In genomic region chr17:951388-952132, GRCh38 we compare ENCODE assay signal across 9 cellular contexts. TPM values are rescaled to one million over a fixed set of nuclear protein-coding genes. Genes with fewer than 3 reads are reported as not detected.
DNase-seq lines count a peak whose midpoint lies in the region; ATAC-seq and TF ChIP-seq lines count a peak whose summit lies in the region.
"Had no signal": no experiment of that assay in that cellular context is flagged by ENCODE, and none has a peak within 500 bp of the region (broad histone marks: within the 10 kb centered on the region; RNA-seq: fewer than 3 reads in every experiment).

No MANE protein-coding gene starts in this region.

- intact Hi-C loops in left ventricle myocardium superior (cut with micrococcal nuclease) = no loop called here

- TF ChIP-seq CTCF in HFFc6 (IDR thresholded peaks at IDR 0.05) = no peak

- 0 out of 2 replicates have a peak, but pooled peaks cover 4% of the 10 kb centered on the region for H3K9me3 Mint-ChIP-seq in HFFc6
- H3K9me3 Mint-ChIP-seq in stimulated activated naive CD8-positive, alpha-beta T cell treated with anti-CD3 and anti-CD28 coated beads, Interleukin-15, Interleukin-2, amounts not matched to agents 100 ng/mL and 50 ng/mL, for 24 hours = no peaks in the 10 kb centered on the region
- no peaks in the 10 kb centered on the region for H3K9me3 Mint-ChIP-seq in stimulated activated memory B cell treated with anti-CD40 and anti-IgM and Interleukin-4, amounts not matched to agents 10 μg/mL and 1 μg/mL and 100 μg/mL, for 72 hours
- H3K9me3 Mint-ChIP-seq in activated CD8-positive, alpha-beta T cell treated with anti-CD3 and anti-CD28 coated beads, Interleukin-2, amount 10 ng/mL, durations not matched to agents 7 days and 5 days (ENCODE audit: insufficient read depth) = no peaks in the 10 kb centered on the region
- H3K9me3 Mint-ChIP-seq: immature natural killer cell had no signal

- peak; percentile 51 for ATAC-seq in left ventricle myocardium superior
- ATAC-seq in stimulated activated memory B cell treated with anti-CD40 and anti-IgM and Interleukin-4, amounts not matched to agents 10 μg/mL and 1 μg/mL and 100 μg/mL, for 72 hours = no peak
- no peak for ATAC-seq in HG03439 (IDR thresholded peaks at IDR 0.05; ENCODE audit: unreplicated experiment)
- no peak for ATAC-seq in activated CD8-positive, alpha-beta T cell treated with anti-CD3 and anti-CD28 coated beads, Interleukin-2, amount 10 ng/mL, durations not matched to agents 7 days and 5 days

- POLR2A ChIA-PET in activated CD8-positive, alpha-beta T cell treated with anti-CD3 and anti-CD28 coated beads, Interleukin-2, amount 10 ng/mL, durations not matched to agents 7 days and 5 days (lab: Charles Lee) = interaction anchor here (0.7 kb wide), 1 partner anchor 12 kb away, joined by 3 read pairs; no protein-coding TSS in a partner anchor

- peaks cover 39% of the 10 kb centered on the region for H3K4me1 Mint-ChIP-seq in HFFc6 (ENCODE audit: low read depth)
- H3K4me1 Mint-ChIP-seq in stimulated activated naive CD8-positive, alpha-beta T cell treated with anti-CD3 and anti-CD28 coated beads, Interleukin-15, Interleukin-2, amounts not matched to agents 100 ng/mL and 50 ng/mL, for 24 hours (ENCODE audit: low read depth) = no peaks in the 10 kb centered on the region
- H3K4me1 Mint-ChIP-seq in stimulated activated memory B cell treated with anti-CD40 and anti-IgM and Interleukin-4, amounts not matched to agents 10 μg/mL and 1 μg/mL and 100 μg/mL, for 72 hours = no peaks in the 10 kb centered on the region
- no peaks in the 10 kb centered on the region for H3K4me1 Mint-ChIP-seq in activated CD8-positive, alpha-beta T cell treated with anti-CD3 and anti-CD28 coated beads, Interleukin-2, amount 10 ng/mL, durations not matched to agents 7 days and 5 days (ENCODE audit: low read depth)

- peaks cover 2% of the 10 kb centered on the region for H3K27me3 Mint-ChIP-seq in HFFc6 (ENCODE audit: insufficient read depth)
- peaks cover 14% of the 10 kb centered on the region for H3K27me3 Mint-ChIP-seq in stimulated activated naive CD8-positive, alpha-beta T cell treated with anti-CD3 and anti-CD28 coated beads, Interleukin-15, Interleukin-2, amounts not matched to agents 100 ng/mL and 50 ng/mL, for 24 hours
- H3K27me3 Mint-ChIP-seq in stimulated activated memory B cell treated with anti-CD40 and anti-IgM and Interleukin-4, amounts not matched to agents 10 μg/mL and 1 μg/mL and 100 μg/mL, for 72 hours = peaks cover 38% of the 10 kb centered on the region
- peaks cover 7% of the 10 kb centered on the region for H3K27me3 Mint-ChIP-seq in activated CD8-positive, alpha-beta T cell treated with anti-CD3 and anti-CD28 coated beads, Interleukin-2, amount 10 ng/mL, durations not matched to agents 7 days and 5 days (ENCODE audit: low read depth)

- DNase-seq in HFFc6 (peak; percentile 85), UCSD-AML1 (lab: John Stamatoyannopoulos, UW; ENCODE audit: unreplicated experiment) (peak; percentile 25), left ventricle myocardium superior (peak; percentile 27), NCI-H524 treated with DMSO at 0.1 percent for 48 hours (lab: John Stamatoyannopoulos, UW) (no peak)
- DNase-seq in activated CD8-positive, alpha-beta T cell treated with anti-CD3 and anti-CD28 coated beads, Interleukin-2, amount 10 ng/mL, durations not matched to agents 7 days and 5 days = no peak
- DNase-seq: immature natural killer cell had no signal

- H3K4me3 Mint-ChIP-seq in HFFc6 = peak overlapping the region; percentile 77
- no peak overlapping the region for H3K4me3 Mint-ChIP-seq in stimulated activated naive CD8-positive, alpha-beta T cell treated with anti-CD3 and anti-CD28 coated beads, Interleukin-15, Interleukin-2, amounts not matched to agents 100 ng/mL and 50 ng/mL, for 24 hours
- no peak overlapping the region for H3K4me3 Mint-ChIP-seq in stimulated activated memory B cell treated with anti-CD40 and anti-IgM and Interleukin-4, amounts not matched to agents 10 μg/mL and 1 μg/mL and 100 μg/mL, for 72 hours
- H3K4me3 Mint-ChIP-seq in activated CD8-positive, alpha-beta T cell treated with anti-CD3 and anti-CD28 coated beads, Interleukin-2, amount 10 ng/mL, durations not matched to agents 7 days and 5 days = no peak overlapping the region

- CTCF ChIA-PET in activated CD8-positive, alpha-beta T cell treated with anti-CD3 and anti-CD28 coated beads, Interleukin-2, amount 10 ng/mL, durations not matched to agents 7 days and 5 days (lab: Charles Lee) = no interaction called here

- peaks cover 34% of the 10 kb centered on the region for H3K36me3 Mint-ChIP-seq in HFFc6 (ENCODE audit: low read depth)
- no peaks in the 10 kb centered on the region for H3K36me3 Mint-ChIP-seq in stimulated activated naive CD8-positive, alpha-beta T cell treated with anti-CD3 and anti-CD28 coated beads, Interleukin-15, Interleukin-2, amounts not matched to agents 100 ng/mL and 50 ng/mL, for 24 hours (ENCODE audit: low read depth)
- H3K36me3 Mint-ChIP-seq in stimulated activated memory B cell treated with anti-CD40 and anti-IgM and Interleukin-4, amounts not matched to agents 10 μg/mL and 1 μg/mL and 100 μg/mL, for 72 hours = no peaks in the 10 kb centered on the region
- no peaks in the 10 kb centered on the region for H3K36me3 Mint-ChIP-seq in activated CD8-positive, alpha-beta T cell treated with anti-CD3 and anti-CD28 coated beads, Interleukin-2, amount 10 ng/mL, durations not matched to agents 7 days and 5 days (ENCODE audit: low read depth)
- H3K36me3 Mint-ChIP-seq: immature natural killer cell had no signal

- H3K27ac Mint-ChIP-seq in HFFc6 = peak overlapping the region; percentile 92
- H3K27ac Mint-ChIP-seq in stimulated activated naive CD8-positive, alpha-beta T cell treated with anti-CD3 and anti-CD28 coated beads, Interleukin-15, Interleukin-2, amounts not matched to agents 100 ng/mL and 50 ng/mL, for 24 hours = peak overlapping the region; percentile 67
- H3K27ac Mint-ChIP-seq in stimulated activated memory B cell treated with anti-CD40 and anti-IgM and Interleukin-4, amounts not matched to agents 10 μg/mL and 1 μg/mL and 100 μg/mL, for 72 hours = no peak overlapping the region
- no peak overlapping the region for H3K27ac Mint-ChIP-seq in activated CD8-positive, alpha-beta T cell treated with anti-CD3 and anti-CD28 coated beads, Interleukin-2, amount 10 ng/mL, durations not matched to agents 7 days and 5 days
- H3K27ac Mint-ChIP-seq: immature natural killer cell had no signal

RNA-seq across cellular contexts. Expression of gene NXN, which starts 28.0 kb away (rescaled TPM):
- 10 to 100 TPM; 81.7 to 93.8 (median 92.2) TPM for total RNA-seq in HFFc6 (2021; fragmentation: NEBNext Ultra II Directional; extraction: Animal tissue kit (Norgen Biotek cat#: 25700))
- total RNA-seq in left ventricle myocardium superior = 18.9 TPM
- under 1 TPM; 0.68 to 0.97 TPM for total RNA-seq in activated CD8-positive, alpha-beta T cell treated with anti-CD3 and anti-CD28 coated beads, Interleukin-2, amount 10 ng/mL, durations not matched to agents 7 days and 5 days

RNA-seq across cellular contexts. Expression of gene TIMM22, which starts 45.4 kb away (rescaled TPM):
- total RNA-seq in HFFc6 (2021; fragmentation: NEBNext Ultra II Directional; extraction: Animal tissue kit (Norgen Biotek cat#: 25700)) = 10 to 100 TPM; 16.8 to 21.5 (median 18.2) TPM
- total RNA-seq in left ventricle myocardium superior = 15.8 TPM
- 10 to 100 TPM; 10.0 to 10.4 TPM for total RNA-seq in activated CD8-positive, alpha-beta T cell treated with anti-CD3 and anti-CD28 coated beads, Interleukin-2, amount 10 ng/mL, durations not matched to agents 7 days and 5 days

Comparison
In these comparisons a context has a peak if more than half of its experiments do, and no peak if none do; other contexts are left out.
1. DNase-seq: peak in HFFc6 (single experiment), UCSD-AML1 (single experiment) and left ventricle myocardium superior (single experiment); none in NCI-H524 treated with DMSO at 0.1 percent for 48 hours (single experiment) and activated CD8-positive, alpha-beta T cell treated with anti-CD3 and anti-CD28 coated beads, Interleukin-2, amount 10 ng/mL, durations not matched to agents 7 days and 5 days (single experiment).
2. H3K27ac Mint-ChIP-seq: peak in HFFc6 (single experiment) and stimulated activated naive CD8-positive, alpha-beta T cell treated with anti-CD3 and anti-CD28 coated beads, Interleukin-15, Interleukin-2, amounts not matched to agents 100 ng/mL and 50 ng/mL, for 24 hours (single experiment); none in stimulated activated memory B cell treated with anti-CD40 and anti-IgM and Interleukin-4, amounts not matched to agents 10 μg/mL and 1 μg/mL and 100 μg/mL, for 72 hours (single experiment) and activated CD8-positive, alpha-beta T cell treated with anti-CD3 and anti-CD28 coated beads, Interleukin-2, amount 10 ng/mL, durations not matched to agents 7 days and 5 days (single experiment).
3. RNA of gene NXN, which starts 28.0 kb away (total RNA-seq): 81.7 to 93.8 TPM in HFFc6 and 18.9 TPM in left ventricle myocardium superior (single experiment); 0.68 to 0.97 TPM in activated CD8-positive, alpha-beta T cell treated with anti-CD3 and anti-CD28 coated beads, Interleukin-2, amount 10 ng/mL, durations not matched to agents 7 days and 5 days; every median in the first group is over 10 times any median in the second.